9 cellular contexts compared by ENCODE assay signal in genomic region chr2:67234443-67234842, GRCh38.
A peak's percentile ranks its signal among the peaks of the same experiment; 100 is the strongest.
DNase-seq lines count a peak whose midpoint lies in the region; ATAC-seq and TF ChIP-seq lines count a peak whose summit lies in the region.
"Had no signal": no experiment of that assay in that cellular context is flagged by ENCODE, and none has a peak within 500 bp of the region (broad histone marks: within the 10 kb centered on the region; RNA-seq: fewer than 3 reads in every experiment).

No MANE protein-coding gene starts in this region.

- H3K4me1 ChIP-seq in foreskin keratinocyte (no peaks in the 10 kb centered on the region), upper lobe of right lung (no peaks in the 10 kb centered on the region)

- no peaks in the 10 kb centered on the region for H3K9me3 ChIP-seq in upper lobe of right lung

- H3K27ac ChIP-seq in foreskin keratinocyte: no peak overlapping the region
- no peak overlapping the region for H3K27ac ChIP-seq in upper lobe of right lung

- no peak overlapping the region for H3K4me3 ChIP-seq in upper lobe of right lung

- peak; percentile 62 for TF ChIP-seq CTCF in foreskin keratinocyte (conservative IDR thresholded peaks at IDR 0.05)
- peak; percentile 36 for TF ChIP-seq CTCF in upper lobe of right lung (IDR thresholded peaks at IDR 0.05)

- peak; percentile 13 for DNase-seq in SIG-M5 treated with dmso at 0.1 percent for 504 hours (lab: John Stamatoyannopoulos, UW; ENCODE audit: unreplicated experiment)
- DNase-seq in SIG-M5 (lab: John Stamatoyannopoulos, UW): no peak
- DNase-seq in RPMI8226: peak; percentile 20
- peak in 1 of 2 donors; percentile 33 for DNase-seq in foreskin keratinocyte
- DNase-seq in upper lobe of right lung: no peak
- DNase-seq in dedifferentiated amniotic fluid mesenchymal stem cell (ENCODE audit: extremely low spot score): no peak
- DNase-seq in NCI-H1930 (lab: John Stamatoyannopoulos, UW): no peak
- DNase-seq: KG1 had no signal

- ATAC-seq in foreskin keratinocyte (no peak), upper lobe of right lung (peak; percentile 47), HG02970 (IDR thresholded peaks at IDR 0.05; ENCODE audit: low FRiP score, unreplicated experiment) (no peak)

- H3K27me3 ChIP-seq in foreskin keratinocyte (no peaks in the 10 kb centered on the region), upper lobe of right lung (no peaks in the 10 kb centered on the region)

- H3K36me3 ChIP-seq in upper lobe of right lung: no peaks in the 10 kb centered on the region

- intact Hi-C loops in upper lobe of right lung (cut with DNase I): no loop called here

Comparison
In these comparisons a context has a peak if more than half of its experiments do, and no peak if none do; other contexts are left out.
1. DNase-seq: peak in SIG-M5 treated with dmso at 0.1 percent for 504 hours (single experiment) and RPMI8226 (single experiment); none in SIG-M5 (single experiment), upper lobe of right lung (single experiment), dedifferentiated amniotic fluid mesenchymal stem cell (single experiment) and NCI-H1930 (0 of 2).